Comparison of ENCODE assay signal across 21 cellular contexts in the genomic region with DNA sequence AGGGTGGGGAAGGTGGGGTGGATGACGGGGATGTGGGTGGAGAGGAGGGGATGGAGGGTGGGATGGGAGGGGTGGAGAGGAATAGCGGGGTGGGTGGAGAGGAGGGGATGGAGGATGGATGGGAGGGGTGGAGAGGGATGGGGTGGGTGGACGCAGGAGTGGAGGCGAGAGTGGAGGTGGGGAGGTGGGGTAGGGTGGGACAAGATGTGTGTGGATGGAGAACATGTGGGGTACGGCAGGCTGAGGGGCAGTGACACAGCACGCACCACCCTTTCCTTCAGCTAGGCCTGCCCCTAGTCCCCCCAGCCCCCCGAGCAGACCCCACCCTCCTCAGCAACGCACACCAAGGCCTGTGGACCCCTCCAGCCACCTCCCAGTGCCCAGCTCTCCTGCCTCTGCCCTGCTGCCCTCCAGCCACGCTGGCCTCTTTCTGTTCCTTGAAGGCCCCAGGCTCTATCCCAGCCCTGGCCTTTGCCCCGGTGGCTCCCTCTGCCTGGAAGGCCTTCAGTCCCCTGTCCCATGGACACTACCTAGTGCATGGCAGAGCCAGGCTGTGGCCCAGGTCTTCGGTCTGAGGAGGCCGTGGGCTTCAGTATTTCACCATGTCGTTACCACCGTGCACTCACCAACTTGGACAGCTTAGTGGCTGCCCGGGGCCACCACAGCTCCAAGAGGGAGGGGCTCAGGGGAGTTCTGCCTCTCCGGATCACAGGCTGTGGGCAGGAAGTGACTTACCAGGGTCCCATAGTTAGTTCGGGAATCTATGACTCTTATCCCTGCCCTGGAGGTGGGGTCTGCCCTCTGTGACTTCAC.
"Had no signal": no experiment of that assay in that cellular context is flagged by ENCODE, and none has a peak within 500 bp of the region (broad histone marks: within the 10 kb centered on the region; RNA-seq: fewer than 3 reads in every experiment).

No MANE protein-coding gene starts in this region.

- H3K4me1 ChIP-seq: esophagus squamous epithelium, left ventricle myocardium inferior had no signal

- H3K27me3 ChIP-seq: cardiac muscle cell, hepatocyte had no signal

- H3K36me3 Mint-ChIP-seq: activated naive CD4-positive, alpha-beta T cell treated with anti-CD3 and anti-CD28 coated beads, Interleukin-2, amount 50 U/mL, for 24 hours; memory B cell; natural killer cell; type B pancreatic cell had no signal

- H3K9me3 ChIP-seq: esophagus squamous epithelium, left ventricle myocardium inferior had no signal

- H2AFZ ChIP-seq: hepatocyte had no signal

- H3K4me3 Mint-ChIP-seq: activated naive CD4-positive, alpha-beta T cell treated with anti-CD3 and anti-CD28 coated beads, Interleukin-2, amount 50 U/mL, for 24 hours; activated T-helper 17 cell treated with anti-CD3 and anti-CD28 coated beads, Interleukin-2, amount 50 U/mL, for 72 hours; memory B cell; natural killer cell; T-helper 17 cell; type B pancreatic cell had no signal

- H3K4me3 ChIP-seq: cardiac muscle cell, esophagus squamous epithelium, hepatocyte, left ventricle myocardium inferior, skin epidermis had no signal

- ATAC-seq: activated T-helper 17 cell treated with anti-CD3 and anti-CD28 coated beads, Interleukin-2, amount 50 U/mL, for 72 hours; natural killer cell; right cardiac atrium; T-helper 17 cell had no signal

- H3K79me2 ChIP-seq: hepatocyte had no signal

- H3K27ac ChIP-seq: cardiac muscle cell, esophagus squamous epithelium, hepatocyte, left ventricle myocardium inferior, skin epidermis, WERI-Rb-1 had no signal

- H3K27me3 Mint-ChIP-seq: activated naive CD4-positive, alpha-beta T cell treated with anti-CD3 and anti-CD28 coated beads, Interleukin-2, amount 50 U/mL, for 24 hours; activated T-helper 17 cell treated with anti-CD3 and anti-CD28 coated beads, Interleukin-2, amount 50 U/mL, for 72 hours; type B pancreatic cell had no signal

- H3K27ac Mint-ChIP-seq: activated naive CD4-positive, alpha-beta T cell treated with anti-CD3 and anti-CD28 coated beads, Interleukin-2, amount 50 U/mL, for 24 hours; activated T-helper 17 cell treated with anti-CD3 and anti-CD28 coated beads, Interleukin-2, amount 50 U/mL, for 72 hours; memory B cell; natural killer cell; progenitor cell of endocrine pancreas; T-helper 17 cell; type B pancreatic cell had no signal

- H3K9me3 Mint-ChIP-seq: activated naive CD4-positive, alpha-beta T cell treated with anti-CD3 and anti-CD28 coated beads, Interleukin-2, amount 50 U/mL, for 24 hours; activated T-helper 17 cell treated with anti-CD3 and anti-CD28 coated beads, Interleukin-2, amount 50 U/mL, for 72 hours; natural killer cell; type B pancreatic cell had no signal

- DNase-seq: activated CD4-positive, alpha-beta T cell treated with anti-CD3 and anti-CD28 coated beads, Interleukin-2, amount 50 U/mL, for 48 hours; effector CD4-positive, alpha-beta T cell; esophagus squamous epithelium; left ventricle myocardium inferior; natural killer cell; right cardiac atrium; stimulated activated CD4-positive, alpha-beta T cell treated with anti-CD3 and anti-CD28 coated beads, Interleukin-4, amount 100 ng/mL, for 24 hours; stimulated activated naive CD4-positive, alpha-beta T cell; T-helper 17 cell; WERI-Rb-1 had no signal

- H3K36me3 ChIP-seq: cardiac muscle cell, esophagus squamous epithelium, left ventricle myocardium inferior, WERI-Rb-1 had no signal

- H3K4me1 Mint-ChIP-seq: activated naive CD4-positive, alpha-beta T cell treated with anti-CD3 and anti-CD28 coated beads, Interleukin-2, amount 50 U/mL, for 24 hours; activated T-helper 17 cell treated with anti-CD3 and anti-CD28 coated beads, Interleukin-2, amount 50 U/mL, for 72 hours; memory B cell; natural killer cell; T-helper 17 cell had no signal

- FAIRE-seq: colon, endothelial cell of umbilical vein, keratinocyte had no signal

- H3K4me2 ChIP-seq: hepatocyte had no signal
